17 cellular contexts compared by ENCODE assay signal in the genomic region with DNA sequence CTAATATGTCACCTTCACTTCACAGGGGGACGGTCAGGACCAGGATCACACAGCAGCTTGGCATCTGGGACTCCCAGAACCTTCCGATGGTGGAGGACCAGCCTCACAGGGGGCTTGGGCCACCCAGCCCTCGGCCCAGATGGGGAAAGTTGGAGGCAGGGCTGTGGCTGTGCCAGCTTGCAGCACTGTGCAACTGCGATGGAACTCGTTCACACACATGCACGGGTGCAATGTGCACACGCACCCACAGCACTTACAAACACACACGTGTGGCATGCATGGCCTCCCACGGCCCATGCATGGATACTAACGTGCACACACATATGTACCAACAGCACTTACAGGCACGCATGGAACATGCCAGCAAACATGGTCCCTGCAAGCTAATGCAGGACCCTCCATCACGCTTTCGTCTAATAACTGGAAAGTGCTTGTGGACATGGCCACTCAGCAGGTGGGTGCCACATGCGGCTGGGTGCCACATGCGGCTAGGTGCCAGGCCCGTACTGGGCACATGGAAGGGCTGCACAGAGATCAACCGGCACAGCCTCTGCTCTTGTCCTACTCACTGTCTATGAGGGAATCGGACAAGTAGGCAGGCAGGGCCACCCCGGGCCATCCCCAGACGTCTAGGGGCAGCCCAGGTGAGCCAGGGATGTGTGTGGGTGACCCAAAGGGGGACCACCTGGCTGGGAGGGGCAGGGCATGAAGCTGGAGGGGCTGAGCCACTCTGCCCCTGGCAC.
"Had no signal": no experiment of that assay in that cellular context is flagged by ENCODE, and none has a peak within 500 bp of the region (broad histone marks: within the 10 kb centered on the region; RNA-seq: fewer than 3 reads in every experiment).

No MANE protein-coding gene starts in this region.

- H3K9me3 ChIP-seq: heart left ventricle, left lung, pancreas, suprapubic skin, thyroid gland, upper lobe of left lung, uterus had no signal

- DNase-seq: cortex of kidney; effector CD8-positive, alpha-beta T cell; foreskin melanocyte; mesendoderm; naive thymus-derived CD4-positive, alpha-beta T cell; stimulated activated CD4-positive, alpha-beta T cell treated with anti-CD3 and anti-CD28 coated beads, Interleukin-2, amount 100 ng/mL, for 48 hours; stimulated activated naive CD8-positive, alpha-beta T cell treated with anti-CD3 and anti-CD28 coated beads, Interleukin-15, Interleukin-2, amounts not matched to agents 100 U/mL and 50 U/mL, for 24 hours; thyroid gland; upper lobe of left lung; uterus had no signal

- H3K27me3 ChIP-seq: pancreas, thyroid gland, upper lobe of left lung, uterus had no signal

- ATAC-seq: heart left ventricle; left lung; naive thymus-derived CD4-positive, alpha-beta T cell; pancreas; right cardiac atrium; stimulated activated naive CD8-positive, alpha-beta T cell treated with anti-CD3 and anti-CD28 coated beads, Interleukin-15, Interleukin-2, amounts not matched to agents 100 U/mL and 50 U/mL, for 24 hours had no signal

- H3K36me3 ChIP-seq: heart left ventricle, left lung, pancreas, suprapubic skin, thyroid gland, upper lobe of left lung, uterus had no signal

- H3K27ac ChIP-seq: dorsolateral prefrontal cortex, heart left ventricle, left lung, suprapubic skin, thyroid gland, upper lobe of left lung, uterus had no signal

- H3K4me3 ChIP-seq: dorsolateral prefrontal cortex, heart left ventricle, left lung, pancreas, smooth muscle cell, suprapubic skin, thyroid gland, upper lobe of left lung, uterus had no signal
